In genomic region chr11:2509481-2510001, GRCh38 we compare ENCODE assay signal across 18 cellular contexts.
DNase-seq lines count a peak whose midpoint lies in the region; ATAC-seq and TF ChIP-seq lines count a peak whose summit lies in the region.
"Had no signal": no experiment of that assay in that cellular context is flagged by ENCODE, and none has a peak within 500 bp of the region (broad histone marks: within the 10 kb centered on the region; RNA-seq: fewer than 3 reads in every experiment).

No MANE protein-coding gene starts in this region.

- POLR2A ChIA-PET in MCF 10A (lab: Yijun Ruan, JAX), result interaction anchor here (0.5 kb wide), 1 partner anchor 121 kb away, joined by 3 read pairs; no protein-coding TSS in a partner anchor

- no peaks in the 10 kb centered on the region for H3K36me3 Mint-ChIP-seq in MCF 10A (ENCODE audit: insufficient read depth, unreplicated experiment)
- peaks cover 21% of the 10 kb centered on the region for H3K36me3 Mint-ChIP-seq in dendritic cell treated with granulocyte-macrophage colony-stimulating factor and Interleukin-4, amounts not matched to agents 40 ng/mL and 50 ng/mL, for 4 days (ENCODE audit: low read depth)

- no peaks in the 10 kb centered on the region for H3K4me1 ChIP-seq in breast epithelium

- no peaks in the 10 kb centered on the region for H3K36me3 ChIP-seq in breast epithelium
- H3K36me3 ChIP-seq: tibial nerve had no signal

- H3K9me3 Mint-ChIP-seq in MCF 10A (ENCODE audit: unreplicated experiment), result no peaks in the 10 kb centered on the region
- H3K9me3 Mint-ChIP-seq in dendritic cell treated with granulocyte-macrophage colony-stimulating factor and Interleukin-4, amounts not matched to agents 40 ng/mL and 50 ng/mL, for 4 days, result no peaks in the 10 kb centered on the region
- H3K9me3 Mint-ChIP-seq: GM23338 had no signal

- no peaks in the 10 kb centered on the region for H3K4me1 Mint-ChIP-seq in MCF 10A (ENCODE audit: insufficient read depth, unreplicated experiment)
- H3K4me1 Mint-ChIP-seq in dendritic cell treated with granulocyte-macrophage colony-stimulating factor and Interleukin-4, amounts not matched to agents 40 ng/mL and 50 ng/mL, for 4 days (ENCODE audit: low read depth), result peaks cover 65% of the 10 kb centered on the region
- H3K4me1 Mint-ChIP-seq: activated CD4-positive, alpha-beta T cell treated with anti-CD3 and anti-CD28 coated beads for 36 hours; GM23338; nephron had no signal

- intact Hi-C loops in breast epithelium (cut with DNase I; ENCODE audit: low total_unique reads) (no loop called here), MCF 10A (cut with micrococcal nuclease) (no loop called here)
- intact Hi-C loops in dendritic cell treated with granulocyte-macrophage colony-stimulating factor and Interleukin-4, amounts not matched to agents 40 ng/mL and 50 ng/mL, for 4 days (cut with micrococcal nuclease), result no loop called here

- BruUV-seq in MCF 10A (replicated peaks; lab: Mats Ljungman, UMichigan), result no TSS peak

- H3K27ac Mint-ChIP-seq in MCF 10A (ENCODE audit: low read depth, unreplicated experiment), result no peak overlapping the region
- peak overlapping the region; percentile 53 for H3K27ac Mint-ChIP-seq in dendritic cell treated with granulocyte-macrophage colony-stimulating factor and Interleukin-4, amounts not matched to agents 40 ng/mL and 50 ng/mL, for 4 days
- H3K27ac Mint-ChIP-seq: activated CD4-positive, alpha-beta T cell treated with anti-CD3 and anti-CD28 coated beads for 36 hours; GM23338; nephron had no signal

- H3K27me3 Mint-ChIP-seq in MCF 10A (ENCODE audit: insufficient read depth, unreplicated experiment), result peaks cover 44% of the 10 kb centered on the region
- peaks cover 2% of the 10 kb centered on the region for H3K27me3 Mint-ChIP-seq in dendritic cell treated with granulocyte-macrophage colony-stimulating factor and Interleukin-4, amounts not matched to agents 40 ng/mL and 50 ng/mL, for 4 days
- H3K27me3 Mint-ChIP-seq: activated CD4-positive, alpha-beta T cell treated with anti-CD3 and anti-CD28 coated beads for 36 hours had no signal

- no peak for TF ChIP-seq POLR2A in breast epithelium (IDR thresholded peaks at IDR 0.05)

- CTCF ChIA-PET in MCF 10A (lab: Yijun Ruan, JAX), result interaction anchor here (0.8 to 0.9 kb wide), 2 partner anchors 21 to 22 kb away, joined by 3 to 4 read pairs; no protein-coding TSS in a partner anchor

- TF ChIP-seq CTCF in breast epithelium (IDR thresholded peaks at IDR 0.05) (no peak), MCF 10A (IDR thresholded peaks at IDR 0.05; ENCODE audit: unreplicated experiment) (no peak)

- no peak overlapping the region for H3K4me3 Mint-ChIP-seq in MCF 10A (ENCODE audit: unreplicated experiment)
- H3K4me3 Mint-ChIP-seq in dendritic cell treated with granulocyte-macrophage colony-stimulating factor and Interleukin-4, amounts not matched to agents 40 ng/mL and 50 ng/mL, for 4 days, result no peak overlapping the region
- H3K4me3 Mint-ChIP-seq: activated CD4-positive, alpha-beta T cell treated with anti-CD3 and anti-CD28 coated beads for 36 hours; GM23338; nephron had no signal

- peak; percentile 13 to 50 for DNase-seq in breast epithelium (ENCODE audit: low spot score in 2 of 2)
- DNase-seq in MCF 10A (ENCODE audit: unreplicated experiment), result no peak
- DNase-seq in left lobe of liver (ENCODE audit: low spot score), result peak; percentile 41
- DNase-seq in ureter (ENCODE audit: low spot score), result peak; percentile 37
- DNase-seq in stimulated activated CD8-positive, alpha-beta memory T cell treated with anti-CD3 and anti-CD28 coated beads, Interleukin-4, amount 100 ng/mL, for 48 hours, result no peak
- no peak for DNase-seq in iPS-NIHi11 (ENCODE audit: low spot score)
- DNase-seq: activated CD4-positive, alpha-beta T cell treated with anti-CD3 and anti-CD28 coated beads for 36 hours; anterior cingulate cortex; hypothalamus; MV-4-11; NCI-H2081 treated with DMSO at 0.1 percent for 48 hours; NCI-H748 treated with DMSO at 0.1 percent for 48 hours; stimulated activated CD4-positive, alpha-beta T cell treated with anti-CD3 and anti-CD28 coated beads, Interleukin-2, amount 100 ng/mL, for 48 hours had no signal

- no peak overlapping the region for H3K4me3 ChIP-seq in breast epithelium
- H3K4me3 ChIP-seq: GM23338, tibial nerve had no signal

- H3K27me3 ChIP-seq in breast epithelium, result no peaks in the 10 kb centered on the region

- H3K9me3 ChIP-seq in breast epithelium, result no peaks in the 10 kb centered on the region
- H3K9me3 ChIP-seq: tibial nerve had no signal

- ATAC-seq in left lobe of liver (peak; percentile 13), HG03039 (IDR thresholded peaks at IDR 0.05; ENCODE audit: unreplicated experiment) (no peak)
- ATAC-seq: activated CD4-positive, alpha-beta T cell treated with anti-CD3 and anti-CD28 coated beads for 36 hours; GM23338 had no signal

- no peak overlapping the region for H3K27ac ChIP-seq in breast epithelium

Comparison
In these comparisons a context has a peak if more than half of its experiments do, and no peak if none do; other contexts are left out.
1. DNase-seq: peak in breast epithelium (2 of 2), left lobe of liver (single experiment) and ureter (single experiment); none in MCF 10A (single experiment), stimulated activated CD8-positive, alpha-beta memory T cell treated with anti-CD3 and anti-CD28 coated beads, Interleukin-4, amount 100 ng/mL, for 48 hours (single experiment) and iPS-NIHi11 (single experiment).